Comparison of ENCODE assay signal across 24 cellular contexts in the genomic region with DNA sequence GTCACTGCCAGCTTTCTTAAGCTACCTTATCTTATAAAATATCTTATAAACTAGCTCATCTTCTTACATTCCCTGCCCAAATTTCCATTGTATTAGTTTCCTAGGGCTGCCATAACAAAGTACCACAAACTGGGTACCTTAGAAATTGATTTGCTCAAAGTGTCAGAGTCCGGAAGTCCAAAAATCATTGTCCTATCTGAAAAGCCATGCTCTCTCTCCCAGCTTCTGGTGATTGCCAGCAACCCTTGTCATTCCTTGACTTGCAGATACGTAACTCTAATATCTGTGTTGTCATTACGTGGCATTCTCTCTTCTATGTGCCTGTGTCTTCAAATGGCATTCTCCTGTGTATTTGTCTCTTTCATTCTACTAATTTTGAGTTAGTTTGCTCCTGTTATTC. TPM values are rescaled to one million over a fixed set of nuclear protein-coding genes. Genes with fewer than 3 reads are reported as not detected.
DNase-seq lines count a peak whose midpoint lies in the region; ATAC-seq, FAIRE-seq and TF ChIP-seq lines count a peak whose summit lies in the region.
"Had no signal": no experiment of that assay in that cellular context is flagged by ENCODE, and none has a peak within 500 bp of the region (broad histone marks: within the 10 kb centered on the region; RNA-seq: fewer than 3 reads in every experiment).

No MANE protein-coding gene starts in this region.

- no peaks in the 10 kb centered on the region for H3K27me3 Mint-ChIP-seq in dendritic cell treated with granulocyte-macrophage colony-stimulating factor and Interleukin-4, amounts not matched to agents 40 ng/mL and 50 ng/mL, for 4 days
- H3K27me3 Mint-ChIP-seq in endodermal cell (ENCODE audit: insufficient read depth) (no peaks in the 10 kb centered on the region), WTC11 (ENCODE audit: low read depth) (no peaks in the 10 kb centered on the region)
- H3K27me3 Mint-ChIP-seq: B cell; CD4-positive, alpha-beta T cell had no signal

- POLR2A ChIA-PET in PC-9 (lab: Charles Lee; ENCODE audit: unreplicated experiment): no interaction called here
- POLR2A ChIA-PET in HepG2 (lab: Yijun Ruan, JAX): interaction anchor here (1.0 kb wide), 1 partner anchor 457 kb away, joined by 3 read pairs; no protein-coding TSS in a partner anchor
- POLR2A ChIA-PET in WTC11 (lab: Charles Lee): no interaction called here

- CTCF ChIA-PET in PC-9 (lab: Charles Lee): no interaction called here
- CTCF ChIA-PET in HepG2 (lab: Yijun Ruan, JAX; ENCODE audit: low intra/inter-chr PET ratio, low total read pairs): no interaction called here
- CTCF ChIA-PET in WTC11 (lab: Charles Lee): interaction anchor here (1.4 kb wide), 1 partner anchor 146 kb away, joined by 3 read pairs; no protein-coding TSS in a partner anchor

- H3K36me3 ChIP-seq in PC-9 (ENCODE audit: low read depth) (no peaks in the 10 kb centered on the region), HepG2 (replicated peaks in 1 of 2; ENCODE audit: control insufficient read depth in 1 of 2, insufficient read depth in 2 of 2, low read length in 2 of 2) (no peaks in the 10 kb centered on the region), right lobe of liver (no peaks in the 10 kb centered on the region), endodermal cell (ENCODE audit: control insufficient read depth, insufficient read depth, low read length) (no peaks in the 10 kb centered on the region), right atrium auricular region (no peaks in the 10 kb centered on the region)

- no peak for FAIRE-seq in HepG2 (lab: Jason Lieb, UNC)
- FAIRE-seq: A549, D721Med, G401.6, GM12891, GM19239 had no signal

- H3K36me3 Mint-ChIP-seq in dendritic cell treated with granulocyte-macrophage colony-stimulating factor and Interleukin-4, amounts not matched to agents 40 ng/mL and 50 ng/mL, for 4 days (ENCODE audit: low read depth): peaks cover 55% of the 10 kb centered on the region
- H3K36me3 Mint-ChIP-seq in endodermal cell (ENCODE audit: low read depth) (no peaks in the 10 kb centered on the region), WTC11 (no peaks in the 10 kb centered on the region; the same call in 1 of the 2 replicates)
- H3K36me3 Mint-ChIP-seq: CD8-positive, alpha-beta T cell had no signal

- H3K27me3 ChIP-seq in PC-9 (ENCODE audit: insufficient read depth, low read depth) (no peaks in the 10 kb centered on the region), HepG2 (ENCODE audit: control insufficient read depth in 1 of 2, insufficient read depth in 2 of 2, low read length in 2 of 2) (no peaks in the 10 kb centered on the region), right lobe of liver (no peaks in the 10 kb centered on the region), endodermal cell (ENCODE audit: control insufficient read depth, insufficient read depth, low read length, poor library complexity, severe bottlenecking) (no peaks in the 10 kb centered on the region), right atrium auricular region (no peaks in the 10 kb centered on the region)
- H3K27me3 ChIP-seq: BLaER1 treated with 17β-estradiol and CSF1 and Interleukin-3, amounts not matched to agents 10 nM and 100 nM had no signal

- peak overlapping the region; percentile 60; the same call in 1 of the 2 replicates for H2AFZ ChIP-seq in PC-9
- H2AFZ ChIP-seq in HepG2 (ENCODE audit: low read length): no peak overlapping the region

- TF ChIP-seq CTCF in PC-9 (conservative IDR thresholded peaks at IDR 0.05) (no peak), HepG2 (CRISPR knock-in tag; IDR thresholded peaks at IDR 0.05) (no peak), right lobe of liver (IDR thresholded peaks at IDR 0.05) (no peak), endodermal cell (conservative IDR thresholded peaks at IDR 0.05) (no peak), right atrium auricular region (IDR thresholded peaks at IDR 0.05) (no peak), WTC11 (IDR thresholded peaks at IDR 0.05) (no peak)

- peak overlapping the region; percentile 18 for H3K27ac Mint-ChIP-seq in dendritic cell treated with granulocyte-macrophage colony-stimulating factor and Interleukin-4, amounts not matched to agents 40 ng/mL and 50 ng/mL, for 4 days
- no peak overlapping the region for H3K27ac Mint-ChIP-seq in endodermal cell
- H3K27ac Mint-ChIP-seq in WTC11: no peak overlapping the region
- H3K27ac Mint-ChIP-seq: B cell; CD4-positive, alpha-beta T cell; CD8-positive, alpha-beta T cell had no signal

- no peak overlapping the region for H3K4me2 ChIP-seq in PC-9
- no peak overlapping the region for H3K4me2 ChIP-seq in HepG2 (ENCODE audit: low read depth, low read length)
- H3K4me2 ChIP-seq: A549; BLaER1 treated with 17β-estradiol and CSF1 and Interleukin-3, amounts not matched to agents 10 nM and 100 nM had no signal

- H3K9me3 ChIP-seq in PC-9 (ENCODE audit: insufficient read depth, low read depth): no peaks in the 10 kb centered on the region
- H3K9me3 ChIP-seq in HepG2 (ENCODE audit: low read length): peaks cover 13% of the 10 kb centered on the region
- no peaks in the 10 kb centered on the region for H3K9me3 ChIP-seq in right lobe of liver
- H3K9me3 ChIP-seq in endodermal cell (ENCODE audit: control insufficient read depth, low read length): peaks cover 9% of the 10 kb centered on the region
- peaks cover 9 to 21% of the 10 kb centered on the region in 2 donors for H3K9me3 ChIP-seq in right atrium auricular region

- peaks cover 6% of the 10 kb centered on the region for H3K4me1 Mint-ChIP-seq in dendritic cell treated with granulocyte-macrophage colony-stimulating factor and Interleukin-4, amounts not matched to agents 40 ng/mL and 50 ng/mL, for 4 days (ENCODE audit: low read depth)
- peaks cover 3% of the 10 kb centered on the region for H3K4me1 Mint-ChIP-seq in endodermal cell
- H3K4me1 Mint-ChIP-seq in WTC11: no peaks in the 10 kb centered on the region

- no peaks in the 10 kb centered on the region for H3F3A ChIP-seq in PC-9 (ENCODE audit: insufficient read depth, low read depth)

- TF ChIP-seq EP300 in HepG2 (IDR thresholded peaks at IDR 0.05; ENCODE audit: low read depth in 2 of 2, low read length in 2 of 2) (no peak), HepG2 (CRISPR knock-in tag; IDR thresholded peaks at IDR 0.05; ENCODE audit: borderline replicate concordance) (no peak)

- no peak for DNase-seq in PC-9
- DNase-seq in HepG2 (ENCODE audit: low spot score): no peak
- DNase-seq in right lobe of liver: no peak
- no peak for DNase-seq in endodermal cell
- no peak for DNase-seq in right atrium auricular region (ENCODE audit: low spot score)
- no peak for DNase-seq in NCI-H69 (lab: John Stamatoyannopoulos, UW)
- DNase-seq in WTC11 (ENCODE audit: low spot score): no peak
- DNase-seq: AML-193; Caco-2; Calu3; CD4-positive, alpha-beta T cell; CD8-positive, alpha-beta T cell; DMS79 treated with DMSO at 0.1 percent for 48 hours; GF-D8 had no signal

- H3K9me2 ChIP-seq in PC-9 (ENCODE audit: insufficient read depth): no peaks in the 10 kb centered on the region

- H4K20me1 ChIP-seq in PC-9 (ENCODE audit: insufficient read depth) (no peaks in the 10 kb centered on the region), HepG2 (ENCODE audit: insufficient read depth, low read length) (no peaks in the 10 kb centered on the region)
- H4K20me1 ChIP-seq: BLaER1 treated with 17β-estradiol and CSF1 and Interleukin-3, amounts not matched to agents 10 nM and 100 nM had no signal

- ATAC-seq in HepG2: no peak
- ATAC-seq in right lobe of liver: peak; percentile 26 to 63 (median 54)
- no peak for ATAC-seq in WTC11
- ATAC-seq: A549; CD8-positive, alpha-beta T cell had no signal

- H3K4me1 ChIP-seq in PC-9 (replicated peaks; ENCODE audit: insufficient read depth): no peaks in the 10 kb centered on the region
- H3K4me1 ChIP-seq in HepG2 (ENCODE audit: insufficient read depth, low read length): peaks cover 7% of the 10 kb centered on the region
- peaks cover 0 to 21% (median 0%) of the 10 kb centered on the region in 4 donors for H3K4me1 ChIP-seq in right lobe of liver
- no peaks in the 10 kb centered on the region for H3K4me1 ChIP-seq in endodermal cell (ENCODE audit: control insufficient read depth, insufficient read depth, low read length)
- H3K4me1 ChIP-seq in right atrium auricular region: no peaks in the 10 kb centered on the region
- H3K4me1 ChIP-seq: A549 had no signal

- in situ Hi-C loops in HepG2 (cut with HindIII; ENCODE audit: extremely low pct_ligation_motif_present, low pct_unique_long_range_greater_than_20kb): loop anchor here (5.0 to 10.0 kb wide), 2 partner anchors 256 to 454 kb away; no protein-coding TSS in a partner anchor

- H3K9ac ChIP-seq in HepG2 (ENCODE audit: insufficient read depth, low read depth, low read length) (no peak overlapping the region), endodermal cell (ENCODE audit: extremely low read depth, low read length, poor library complexity, severe bottlenecking) (no peak overlapping the region)
- H3K9ac ChIP-seq: BLaER1 treated with 17β-estradiol and CSF1 and Interleukin-3, amounts not matched to agents 10 nM and 100 nM had no signal

- no peak overlapping the region for H3K4me3 Mint-ChIP-seq in dendritic cell treated with granulocyte-macrophage colony-stimulating factor and Interleukin-4, amounts not matched to agents 40 ng/mL and 50 ng/mL, for 4 days
- no peak overlapping the region for H3K4me3 Mint-ChIP-seq in endodermal cell
- no peak overlapping the region for H3K4me3 Mint-ChIP-seq in WTC11
- H3K4me3 Mint-ChIP-seq: B cell; CD4-positive, alpha-beta T cell; CD8-positive, alpha-beta T cell had no signal

- H3K27ac ChIP-seq in PC-9 (no peak overlapping the region), HepG2 (ENCODE audit: extremely low read length, insufficient read depth, low read length) (no peak overlapping the region), right lobe of liver (no peak overlapping the region), endodermal cell (ENCODE audit: low read depth, low read length) (no peak overlapping the region), right atrium auricular region (no peak overlapping the region)
- H3K27ac ChIP-seq: 22Rv1; A549; BLaER1 treated with 17β-estradiol and CSF1 and Interleukin-3, amounts not matched to agents 10 nM and 100 nM; C4-2B had no signal

- peaks cover 49% of the 10 kb centered on the region for H3K9me3 Mint-ChIP-seq in dendritic cell treated with granulocyte-macrophage colony-stimulating factor and Interleukin-4, amounts not matched to agents 40 ng/mL and 50 ng/mL, for 4 days
- peaks cover 12% of the 10 kb centered on the region for H3K9me3 Mint-ChIP-seq in endodermal cell
- H3K9me3 Mint-ChIP-seq in WTC11: peaks cover 12% of the 10 kb centered on the region

- no TSS peak for BruUV-seq in PC-9 (replicated peaks; lab: Mats Ljungman, UMichigan)
- no TSS peak for BruUV-seq in HepG2 (replicated peaks; lab: Mats Ljungman, UMichigan)

- H3K4me3 ChIP-seq in PC-9: no peak overlapping the region
- H3K4me3 ChIP-seq in HepG2 (replicated peaks in 1 of 3; ENCODE audit: insufficient read depth in 1 of 3, low read depth in 2 of 3, low read length in 3 of 3): no peak overlapping the region
- H3K4me3 ChIP-seq in right lobe of liver: no peak overlapping the region
- H3K4me3 ChIP-seq in endodermal cell (ENCODE audit: low read length): no peak overlapping the region
- H3K4me3 ChIP-seq in right atrium auricular region: no peak overlapping the region
- H3K4me3 ChIP-seq: A549; BLaER1 treated with 17β-estradiol and CSF1 and Interleukin-3, amounts not matched to agents 10 nM and 100 nM had no signal

- intact Hi-C loops in PC-9 (cut with micrococcal nuclease; ENCODE audit: unreplicated experiment): no loop called here
- intact Hi-C loops in dendritic cell treated with granulocyte-macrophage colony-stimulating factor and Interleukin-4, amounts not matched to agents 40 ng/mL and 50 ng/mL, for 4 days (cut with micrococcal nuclease): loop anchor here (10.0 kb wide), 3 partner anchors 96 to 166 kb away; a partner anchor contains a TSS
- intact Hi-C loops in HepG2 (cut with micrococcal nuclease; ENCODE audit: unreplicated experiment): loop anchor here (10.0 kb wide), 1 partner anchor 146 kb away; no protein-coding TSS in a partner anchor
- intact Hi-C loops in right lobe of liver (cut with DNase I): no loop called here

- no peak for TF ChIP-seq RAD21 in HepG2 (CRISPR knock-in tag; IDR thresholded peaks at IDR 0.05)

- 85% methylated on average over 3 of the region's 3 CpGs for WGBS in HepG2 (ENCODE audit: low lambda C conversion rate)
- 45% methylated on average over 3 of the region's 3 CpGs for WGBS in right lobe of liver (ENCODE audit: insufficient coverage, low coverage, low lambda C conversion rate, missing lambda C conversion rate)
- WGBS in endodermal cell (ENCODE audit: insufficient coverage in 1 of 2, insufficient read length in 1 of 2), 2 experiments: 83 to 90% methylated on average over 2 to 3 of the region's 3 CpGs

- TF ChIP-seq POLR2A in HepG2 (IDR thresholded peaks at IDR 0.05; ENCODE audit: insufficient read depth in 1 of 2, low read depth in 2 of 2, low read length in 2 of 2) (no peak), right lobe of liver (IDR thresholded peaks at IDR 0.05) (no peak)

- H3K79me2 ChIP-seq in PC-9 (ENCODE audit: low read depth) (no peaks in the 10 kb centered on the region), HepG2 (ENCODE audit: insufficient read depth, low read length) (no peaks in the 10 kb centered on the region)

RNA-seq across cellular contexts. Expression of a gene that starts 2.3 kb away (rescaled TPM):
- 0.23 TPM in 1 of 2 replicates, not detected in the other for total RNA-seq in PC-9 (2021)
- 0.02 TPM in 1 of 2 replicates, not detected in the other for total RNA-seq in HepG2 (2016; rRNA removed; fragmentation: Illumina TruSeq; extraction: Trizol)
- 0.09 TPM in 1 of 2 replicates, not detected in the other for total RNA-seq in HepG2 (2016; cell fraction: cytosol; rRNA removed; fragmentation: Illumina TruSeq; extraction: Trizol; ENCODE audit: low read depth)
- total RNA-seq in HepG2 (2016; cell fraction: insoluble cytoplasmic fraction; rRNA removed; fragmentation: Illumina TruSeq; extraction: Trizol): 0.17 TPM in 1 of 2 replicates, not detected in the other
- 0.28 and 0.53 TPM in 2 replicates for total RNA-seq in HepG2 (2016; cell fraction: membrane; rRNA removed; fragmentation: Illumina TruSeq; extraction: Trizol)
- total RNA-seq in HepG2 (2016; cell fraction: nucleus; rRNA removed; fragmentation: Illumina TruSeq; extraction: Trizol): 0.12 and 0.13 TPM in 2 replicates
- 0.08 and 0.12 TPM in 2 replicates for polyA plus RNA-seq in HepG2 (2011; rRNA removed)
- not detected in 2 replicates for polyA plus RNA-seq in HepG2 (2011; cell fraction: cytosol; rRNA removed)
- 0.32 and 0.68 TPM in 2 replicates for polyA plus RNA-seq in HepG2 (2011; cell fraction: nucleus; rRNA removed)
- polyA plus RNA-seq in HepG2 (2012): 0.27 and 0.56 TPM in 2 replicates
- not detected in 2 replicates for polyA plus RNA-seq in HepG2 (2016; cell fraction: cytosol; fragmentation: Illumina TruSeq; extraction: Trizol; ENCODE audit: low read depth)
- not detected in 2 replicates for polyA plus RNA-seq in HepG2 (2016; cell fraction: insoluble cytoplasmic fraction; fragmentation: Illumina TruSeq; extraction: Trizol; ENCODE audit: low read depth)
- not detected in 2 replicates for polyA plus RNA-seq in HepG2 (2016; cell fraction: membrane; fragmentation: Illumina TruSeq; extraction: Trizol; ENCODE audit: low read depth)
- 0.21 and 0.51 TPM in 2 replicates for polyA plus RNA-seq in HepG2 (2016; cell fraction: nucleus; fragmentation: Illumina TruSeq; extraction: Trizol; ENCODE audit: insufficient read depth, low read depth)
- 0.14 and 0.19 TPM in 2 replicates for polyA minus RNA-seq in HepG2 (2011; rRNA and poly(A)+ RNA removed; ENCODE audit: low replicate concordance)
- polyA minus RNA-seq in HepG2 (2011; cell fraction: cytosol; rRNA and poly(A)+ RNA removed): not detected in 2 replicates
- 1.2 and 1.5 TPM in 2 replicates for polyA minus RNA-seq in HepG2 (2011; cell fraction: nucleus; rRNA and poly(A)+ RNA removed)
- total RNA-seq in right lobe of liver: 1 to 10 TPM; 1.7 to 4.0 (median 2.0) TPM
- not detected for total RNA-seq in endodermal cell
- 0.14 TPM for polyA plus RNA-seq in endodermal cell (2013, experiment 1 of 2)
- polyA plus RNA-seq in endodermal cell (2013, experiment 2 of 2): 0.25 TPM
- 1 to 10 TPM; 1.3 to 2.1 TPM for total RNA-seq in right atrium auricular region
- total RNA-seq in WTC11 (2021): 0.14 TPM in 1 of 3 replicates, not detected in the others
- total RNA-seq: Caco-2 had no signal

Comparison
In these comparisons a context has a peak if more than half of its experiments do, and no peak if none do; other contexts are left out.
1. ATAC-seq: peak in right lobe of liver (4 of 4); none in HepG2 (single experiment) and WTC11 (single experiment).
2. intact Hi-C loops: an anchor here in dendritic cell treated with granulocyte-macrophage colony-stimulating factor and Interleukin-4, amounts not matched to agents 40 ng/mL and 50 ng/mL, for 4 days (10.0 kb wide) and HepG2 (10.0 kb wide); none called in PC-9 and right lobe of liver.